ENCODE assay signal across 8 cellular contexts in the genomic region with DNA sequence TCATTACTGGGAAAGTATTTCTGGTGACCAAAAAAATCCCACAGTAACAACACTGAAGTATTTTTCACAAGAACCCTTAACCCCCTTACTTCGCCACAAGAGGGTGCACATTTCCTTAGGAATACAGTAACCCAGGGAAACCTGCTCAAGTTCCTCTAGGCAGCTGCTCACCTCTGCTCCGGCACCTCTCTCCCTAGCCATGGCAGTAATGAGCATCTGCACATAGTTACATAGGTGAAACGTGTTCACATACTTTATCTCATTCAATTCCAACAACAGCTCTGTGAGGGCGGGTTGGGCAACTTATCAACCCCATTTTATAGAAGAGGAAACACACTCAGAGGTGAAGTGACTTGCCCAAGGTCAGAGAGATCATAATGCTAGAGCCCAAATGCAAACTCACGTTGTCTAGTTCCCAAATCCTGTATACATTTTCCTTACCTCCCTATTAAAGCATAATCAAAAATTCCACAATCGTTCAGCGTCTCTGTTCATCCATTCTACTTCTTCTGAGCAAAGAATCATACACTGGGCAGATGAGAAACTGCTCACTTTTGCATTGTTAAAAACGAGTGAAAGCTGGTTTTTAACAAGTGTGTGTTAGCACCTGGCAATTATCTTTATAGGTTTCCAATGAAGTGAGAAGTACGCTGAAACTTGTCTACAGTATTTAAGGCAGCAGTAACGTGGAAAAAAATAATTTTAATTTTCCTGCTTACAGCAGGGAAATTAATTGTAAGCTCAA.
A peak's percentile ranks its signal among the peaks of the same experiment; 100 is the strongest.
DNase-seq lines count a peak whose midpoint lies in the region; ATAC-seq and TF ChIP-seq lines count a peak whose summit lies in the region.

No MANE protein-coding gene starts in this region.

- H3K9me3 ChIP-seq in BE2C (no peaks in the 10 kb centered on the region), adipocyte (ENCODE audit: control insufficient read depth, low read length) (no peaks in the 10 kb centered on the region)

- no peak overlapping the region for H3K4me3 ChIP-seq in BE2C (ENCODE audit: low read depth, low read length)
- no peak overlapping the region for H3K4me3 ChIP-seq in adipocyte (ENCODE audit: low read length)

- DNase-seq in BE2C (peak; percentile 42), GM13977 (ENCODE audit: low spot score) (peak; percentile 61), NCI-H2227 (lab: John Stamatoyannopoulos, UW; ENCODE audit: unreplicated experiment) (peak; percentile 77), adipocyte (ENCODE audit: low read depth) (peak; percentile 79), iPS DF 19.7 (ENCODE audit: low read depth, low spot score) (peak; percentile 72), stromal cell of bone marrow (ENCODE audit: low read depth) (peak; percentile 61)

- H3K4me1 ChIP-seq in BE2C (no peaks in the 10 kb centered on the region), adipocyte (ENCODE audit: control insufficient read depth, insufficient read depth, low read length) (peaks cover 77% of the 10 kb centered on the region)

- in situ Hi-C loops in GM13977 (cut with MboI; ENCODE audit: low pct_unique_long_range_greater_than_20kb, low sequenced_read_pairs, unreplicated experiment) = no loop called here

- no peak for ATAC-seq in HG03108 (IDR thresholded peaks at IDR 0.05; ENCODE audit: unreplicated experiment)
- no peak for ATAC-seq in HG02588 (IDR thresholded peaks at IDR 0.05; ENCODE audit: unreplicated experiment)

- H3K36me3 ChIP-seq in BE2C (no peaks in the 10 kb centered on the region), adipocyte (ENCODE audit: control insufficient read depth, insufficient read depth, low read length, severe bottlenecking) (no peaks in the 10 kb centered on the region)

- H3K27me3 ChIP-seq in BE2C (peaks cover 15% of the 10 kb centered on the region), adipocyte (replicated peaks; ENCODE audit: control insufficient read depth, insufficient read depth, low read length) (no peaks in the 10 kb centered on the region)

- TF ChIP-seq CTCF in BE2C (IDR thresholded peaks at IDR 0.05; ENCODE audit: low read depth, low read length) = peak; percentile 75
- peak; percentile 53 for TF ChIP-seq CTCF in GM13977 (IDR thresholded peaks at IDR 0.05; ENCODE audit: extremely low read depth, insufficient read depth, missing control alignments)

- no peak overlapping the region for H3K9ac ChIP-seq in adipocyte (ENCODE audit: low read length)
